8 cellular contexts compared by ENCODE assay signal in genomic region chr1:66253330-66253921, GRCh38.
DNase-seq lines count a peak whose midpoint lies in the region; ATAC-seq and TF ChIP-seq lines count a peak whose summit lies in the region.

No MANE protein-coding gene starts in this region.

- no peak for DNase-seq in activated naive CD4-positive, alpha-beta T cell treated with anti-CD3 and anti-CD28 coated beads, Interleukin-2, amount 50 U/mL, for 72 hours (ENCODE audit: low spot score in 2 of 2)
- no peak for DNase-seq in activated naive CD4-positive, alpha-beta T cell treated with anti-CD3 and anti-CD28 coated beads, Interleukin-2, amount 50 U/mL, for 16 hours
- DNase-seq in H4 (ENCODE audit: low spot score) (peak; percentile 79), KG1 (lab: John Stamatoyannopoulos, UW) (peak; percentile 63), RPMI7951 (ENCODE audit: low read depth) (peak; percentile 76), dorsolateral prefrontal cortex (no peak), mesothelial cell of epicardium (ENCODE audit: low spot score in 2 of 2, unreplicated experiment in 2 of 2) (no peak)

- no peaks in the 10 kb centered on the region for H3K36me3 Mint-ChIP-seq in activated naive CD4-positive, alpha-beta T cell treated with anti-CD3 and anti-CD28 coated beads, Interleukin-2, amount 50 U/mL, for 72 hours
- H3K36me3 Mint-ChIP-seq in mesothelial cell of epicardium = no peaks in the 10 kb centered on the region

- H3K27ac Mint-ChIP-seq in activated naive CD4-positive, alpha-beta T cell treated with anti-CD3 and anti-CD28 coated beads, Interleukin-2, amount 50 U/mL, for 72 hours = no peak overlapping the region
- H3K27ac Mint-ChIP-seq in mesothelial cell of epicardium = no peak overlapping the region

- H3K27me3 ChIP-seq in dorsolateral prefrontal cortex = no peaks in the 10 kb centered on the region

- H3K9me3 Mint-ChIP-seq in activated naive CD4-positive, alpha-beta T cell treated with anti-CD3 and anti-CD28 coated beads, Interleukin-2, amount 50 U/mL, for 72 hours = no peaks in the 10 kb centered on the region
- H3K9me3 Mint-ChIP-seq in mesothelial cell of epicardium = no peaks in the 10 kb centered on the region

- H3K4me3 ChIP-seq in dorsolateral prefrontal cortex = no peak overlapping the region

- intact Hi-C loops in dorsolateral prefrontal cortex (cut with DNase I) = loop anchor here in 1 of 2 donors (1.0 to 10.0 kb wide), 2 partner anchors 193 to 471 kb away; no protein-coding TSS in a partner anchor

- TF ChIP-seq CTCF in dorsolateral prefrontal cortex (IDR thresholded peaks at IDR 0.05 in 54 of 56, conservative IDR thresholded peaks at IDR 0.05 in 2 of 56; ENCODE audit: low read depth in 1 of 56, partially characterized antibody in 56 of 56) (peak; percentile 43 to 96 (median 83)), mesothelial cell of epicardium (IDR thresholded peaks at IDR 0.05; ENCODE audit: unreplicated experiment) (peak; percentile 43)

- H3K27ac ChIP-seq in dorsolateral prefrontal cortex = peak overlapping the region in 44 of 59 donors; percentile 4 to 96 (median 46)

- H3K27me3 Mint-ChIP-seq in mesothelial cell of epicardium (ENCODE audit: low read depth) = no peaks in the 10 kb centered on the region

- H3K4me3 Mint-ChIP-seq in mesothelial cell of epicardium = no peak overlapping the region

- peak; percentile 85 to 87 for ATAC-seq in activated naive CD4-positive, alpha-beta T cell treated with anti-CD3 and anti-CD28 coated beads, Interleukin-2, amount 50 U/mL, for 72 hours
- ATAC-seq in HG02970 (IDR thresholded peaks at IDR 0.05; ENCODE audit: low FRiP score, unreplicated experiment) = no peak

- peaks cover 33% of the 10 kb centered on the region for H3K4me1 Mint-ChIP-seq in mesothelial cell of epicardium

Comparison
In these comparisons a context has a peak if more than half of its experiments do, and no peak if none do; other contexts are left out.
1. DNase-seq: peak in H4 (single experiment), KG1 (single experiment) and RPMI7951 (single experiment); none in activated naive CD4-positive, alpha-beta T cell treated with anti-CD3 and anti-CD28 coated beads, Interleukin-2, amount 50 U/mL, for 72 hours (0 of 2), activated naive CD4-positive, alpha-beta T cell treated with anti-CD3 and anti-CD28 coated beads, Interleukin-2, amount 50 U/mL, for 16 hours (single experiment), dorsolateral prefrontal cortex (0 of 10) and mesothelial cell of epicardium (0 of 2).